19 cellular contexts compared by ENCODE assay signal in the genomic region with DNA sequence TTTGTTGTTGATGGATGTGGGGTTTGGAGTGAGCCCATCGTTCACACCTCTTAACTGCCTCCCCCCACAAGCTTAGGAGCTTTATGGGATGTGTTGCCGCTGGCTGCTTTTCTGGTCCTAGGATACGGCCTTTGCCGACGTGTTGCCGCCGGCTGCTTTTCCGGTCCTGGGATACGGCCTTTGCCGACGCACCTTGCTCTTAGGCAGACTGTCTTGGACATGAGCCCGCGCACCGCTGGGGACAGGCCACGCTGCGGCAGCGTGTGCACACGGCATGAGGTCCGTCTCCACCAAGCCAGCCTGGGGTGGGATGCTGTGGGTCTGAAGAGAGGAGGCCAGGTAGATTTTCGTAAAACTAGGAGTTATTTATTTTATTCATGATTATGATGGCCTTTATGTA. TPM values are rescaled to one million over a fixed set of nuclear protein-coding genes. Genes with fewer than 3 reads are reported as not detected.
DNase-seq lines count a peak whose midpoint lies in the region; ATAC-seq and TF ChIP-seq lines count a peak whose summit lies in the region.
"Had no signal": no experiment of that assay in that cellular context is flagged by ENCODE, and none has a peak within 500 bp of the region (broad histone marks: within the 10 kb centered on the region; RNA-seq: fewer than 3 reads in every experiment).

No MANE protein-coding gene starts in this region.

- no peak overlapping the region for H3K4me3 Mint-ChIP-seq in brain
- H3K4me3 Mint-ChIP-seq in progenitor cell of endocrine pancreas (ENCODE audit: low read depth) = no peak overlapping the region
- H3K4me3 Mint-ChIP-seq: CD4-positive, alpha-beta memory T cell had no signal

- peak overlapping the region in 4 of 5 experiments; percentile 48 to 95 (median 86) for H3K27ac Mint-ChIP-seq in brain
- H3K27ac Mint-ChIP-seq in progenitor cell of endocrine pancreas = no peak overlapping the region

- H3K4me1 ChIP-seq in heart right ventricle (peaks cover 3 to 41% (median 32%) of the 10 kb centered on the region in 9 donors), lower lobe of right lung (peaks cover 35% of the 10 kb centered on the region), upper lobe of right lung (peaks cover 42% of the 10 kb centered on the region)

- DNase-seq in cardiac septum (ENCODE audit: low spot score) = peak; percentile 46
- DNase-seq in heart right ventricle = no peak
- peak; percentile 49 for DNase-seq in lower lobe of right lung
- DNase-seq in upper lobe of right lung = peak; percentile 66
- DNase-seq in progenitor cell of endocrine pancreas (ENCODE audit: low spot score, unreplicated experiment) = no peak
- DNase-seq in SIG-M5 treated with dmso at 0.1 percent for 504 hours (lab: John Stamatoyannopoulos, UW; ENCODE audit: unreplicated experiment) = no peak
- DNase-seq: CD4-positive, alpha-beta memory T cell; DND-41; GF-D8; GOT3; NCI-H1092; NCI-H1694; NCI-H510A treated with DMSO at 0.1 percent for 48 hours; SIG-M5 had no signal

- H3K36me3 ChIP-seq in heart right ventricle (no peaks in the 10 kb centered on the region), lower lobe of right lung (no peaks in the 10 kb centered on the region), upper lobe of right lung (no peaks in the 10 kb centered on the region)

- H3K36me3 Mint-ChIP-seq in brain = no peaks in the 10 kb centered on the region
- H3K36me3 Mint-ChIP-seq in progenitor cell of endocrine pancreas (ENCODE audit: insufficient read depth) = no peaks in the 10 kb centered on the region

- ATAC-seq in heart right ventricle (no peak), lower lobe of right lung (peak in 1 of 2 donors; percentile 33), upper lobe of right lung (peak; percentile 16), HG03095 (IDR thresholded peaks at IDR 0.05; ENCODE audit: unreplicated experiment) (no peak)
- ATAC-seq: A549, K562, Panc1 had no signal

- H3K4me3 ChIP-seq in heart right ventricle (no peak overlapping the region), lower lobe of right lung (no peak overlapping the region), upper lobe of right lung (no peak overlapping the region)
- H3K4me3 ChIP-seq: A549, K562 had no signal

- H3K27me3 ChIP-seq in heart right ventricle (no peaks in the 10 kb centered on the region), lower lobe of right lung (ENCODE audit: low read depth) (no peaks in the 10 kb centered on the region), upper lobe of right lung (no peaks in the 10 kb centered on the region)

- 94 to 96% methylated on average over 20 of the region's 20 CpGs for WGBS in heart right ventricle, 2 donors

- no peaks in the 10 kb centered on the region for H3K9me3 Mint-ChIP-seq in brain
- H3K9me3 Mint-ChIP-seq in progenitor cell of endocrine pancreas (ENCODE audit: low read depth) = no peaks in the 10 kb centered on the region

- intact Hi-C loops in cardiac septum (cut with DNase I) = no loop called here
- intact Hi-C loops in heart right ventricle (cut with DNase I) = no loop called here
- intact Hi-C loops in lower lobe of right lung (cut with DNase I) = no loop called here
- intact Hi-C loops in upper lobe of right lung (cut with DNase I) = no loop called here

- TF ChIP-seq CTCF in heart right ventricle (IDR thresholded peaks at IDR 0.05) (no peak), brain (conservative IDR thresholded peaks at IDR 0.05) (no peak), lower lobe of right lung (IDR thresholded peaks at IDR 0.05) (no peak), upper lobe of right lung (IDR thresholded peaks at IDR 0.05) (no peak), progenitor cell of endocrine pancreas (IDR thresholded peaks at IDR 0.05; ENCODE audit: unreplicated experiment) (no peak)

- H3K4me1 Mint-ChIP-seq in brain = peaks cover 83% of the 10 kb centered on the region
- peaks cover 27% of the 10 kb centered on the region for H3K4me1 Mint-ChIP-seq in progenitor cell of endocrine pancreas (ENCODE audit: low read depth)

- H3K27ac ChIP-seq in heart right ventricle (no peak overlapping the region), lower lobe of right lung (no peak overlapping the region), upper lobe of right lung (no peak overlapping the region)
- H3K27ac ChIP-seq: A549 had no signal

- H3K27me3 Mint-ChIP-seq in brain = no peaks in the 10 kb centered on the region
- H3K27me3 Mint-ChIP-seq in progenitor cell of endocrine pancreas = no peaks in the 10 kb centered on the region

- no peaks in the 10 kb centered on the region for H3K9me3 ChIP-seq in heart right ventricle
- H3K9me3 ChIP-seq in lower lobe of right lung = no peaks in the 10 kb centered on the region
- H3K9me3 ChIP-seq in upper lobe of right lung = no peaks in the 10 kb centered on the region
- H3K9me3 ChIP-seq: A549 had no signal

RNA-seq across cellular contexts. Expression of a gene that starts 14.2 kb away (rescaled TPM):
- 19.1 TPM for total RNA-seq in cardiac septum
- 10 to 100 TPM in 9 of 10 donors, 1 to 10 TPM in 1; 9.7 to 24.3 (median 13.1) TPM for total RNA-seq in heart right ventricle
- 10 to 100 TPM; 10.6 to 24.4 TPM for polyA plus RNA-seq in heart right ventricle
- polyA plus RNA-seq in brain (ENCODE audit: insufficient read depth, low read depth, low replicate concordance) = 59.4 TPM
- total RNA-seq in lower lobe of right lung = 59.5 TPM
- total RNA-seq in upper lobe of right lung = 58.2 TPM
- 102 and 106 TPM in 2 replicates for total RNA-seq in progenitor cell of endocrine pancreas

RNA-seq across cellular contexts. Expression of a gene that starts 58.1 kb away (rescaled TPM):
- total RNA-seq in cardiac septum = 1.1 TPM
- total RNA-seq in heart right ventricle = 1 to 10 TPM in 1 of 10 donors, under 1 TPM in 9; 0.25 to 1.0 (median 0.41) TPM
- 1 to 10 TPM in 1 of 2 donors, under 1 TPM in 1; 0.28 to 1.2 TPM for polyA plus RNA-seq in heart right ventricle
- 0.51 TPM for polyA plus RNA-seq in brain (ENCODE audit: insufficient read depth, low read depth, low replicate concordance)
- 1.9 TPM for total RNA-seq in lower lobe of right lung
- total RNA-seq in upper lobe of right lung = 1.0 TPM
- total RNA-seq in progenitor cell of endocrine pancreas = 2.1 and 2.4 TPM in 2 replicates
- polyA plus RNA-seq: K562 had no signal

Comparison
In these comparisons a context has a peak if more than half of its experiments do, and no peak if none do; other contexts are left out.
1. DNase-seq: peak in cardiac septum (single experiment), lower lobe of right lung (single experiment) and upper lobe of right lung (single experiment); none in heart right ventricle (0 of 2), progenitor cell of endocrine pancreas (single experiment) and SIG-M5 treated with dmso at 0.1 percent for 504 hours (single experiment).